ENCODE assay signal across 11 cellular contexts in the genomic region with DNA sequence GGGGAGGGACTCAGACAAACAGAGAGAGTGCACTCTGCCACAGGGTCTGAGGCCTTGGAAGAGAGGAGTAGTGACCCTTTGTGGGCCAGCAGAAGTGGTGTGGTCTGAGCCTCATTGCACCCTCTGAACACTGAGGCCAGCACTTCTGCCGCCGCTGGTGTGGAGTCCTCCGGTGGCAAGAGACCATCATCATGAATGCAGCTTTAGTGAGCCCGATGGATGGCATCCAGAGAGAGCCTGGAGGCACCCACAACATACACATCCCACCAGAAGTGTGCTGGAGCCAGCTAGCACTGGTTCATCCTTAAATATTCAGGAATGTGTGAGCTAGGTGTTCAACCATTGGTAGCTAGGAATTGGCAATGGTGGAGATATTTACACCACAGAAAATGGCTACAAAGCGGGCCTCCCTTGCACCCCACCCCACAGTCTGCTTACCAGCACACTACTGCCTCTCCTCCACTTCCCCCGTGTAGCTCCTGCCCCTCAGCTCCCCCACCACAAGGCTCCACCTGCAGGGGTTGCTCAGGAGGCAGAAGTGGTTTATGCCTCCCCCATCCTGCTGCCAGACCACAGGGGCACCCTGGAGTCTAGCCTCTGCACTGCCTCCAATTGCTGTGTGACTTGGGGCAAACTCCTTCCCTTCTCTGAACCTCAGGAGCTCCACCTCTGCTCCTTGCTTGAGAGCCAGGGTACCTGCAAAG. TPM values are rescaled to one million over a fixed set of nuclear protein-coding genes. Genes with fewer than 3 reads are reported as not detected.
"Had no signal": no experiment of that assay in that cellular context is flagged by ENCODE, and none has a peak within 500 bp of the region (broad histone marks: within the 10 kb centered on the region; RNA-seq: fewer than 3 reads in every experiment).

No MANE protein-coding gene starts in this region.

- H3K9me3 ChIP-seq: esophagus squamous epithelium, neutrophil had no signal

- H3K4me3 ChIP-seq: esophagus squamous epithelium, lung, skin epidermis had no signal

- DNase-seq: activated gamma-delta T cell treated with Interleukin-2 at 50 U/mL for 16 hours; activated T-cell treated with anti-CD3 and anti-CD28 coated beads, Interleukin-2, amount 50 U/mL, for 72 hours; esophagus squamous epithelium; foreskin fibroblast; left colon; naive B cell; stimulated activated CD4-positive, alpha-beta T cell treated with anti-CD3 and anti-CD28 coated beads, Interleukin-4, amount 100 ng/mL, for 4 hours had no signal

- H3K27ac ChIP-seq: esophagus squamous epithelium, neutrophil, skin epidermis had no signal

- H3K36me3 ChIP-seq: esophagus squamous epithelium, neutrophil had no signal

RNA-seq across cellular contexts. Expression of a gene that starts 16.4 kb away (rescaled TPM):
- total RNA-seq: activated T-cell treated with anti-CD3 and anti-CD28 coated beads, Interleukin-2, amount 50 U/mL, for 72 hours; cardiac septum; esophagus squamous epithelium had no signal

RNA-seq across cellular contexts. Expression of a gene that starts 39.6 kb away (rescaled TPM):
- total RNA-seq: activated T-cell treated with anti-CD3 and anti-CD28 coated beads, Interleukin-2, amount 50 U/mL, for 72 hours; esophagus squamous epithelium had no signal
